ENCODE assay signal across 8 cellular contexts in the genomic region with DNA sequence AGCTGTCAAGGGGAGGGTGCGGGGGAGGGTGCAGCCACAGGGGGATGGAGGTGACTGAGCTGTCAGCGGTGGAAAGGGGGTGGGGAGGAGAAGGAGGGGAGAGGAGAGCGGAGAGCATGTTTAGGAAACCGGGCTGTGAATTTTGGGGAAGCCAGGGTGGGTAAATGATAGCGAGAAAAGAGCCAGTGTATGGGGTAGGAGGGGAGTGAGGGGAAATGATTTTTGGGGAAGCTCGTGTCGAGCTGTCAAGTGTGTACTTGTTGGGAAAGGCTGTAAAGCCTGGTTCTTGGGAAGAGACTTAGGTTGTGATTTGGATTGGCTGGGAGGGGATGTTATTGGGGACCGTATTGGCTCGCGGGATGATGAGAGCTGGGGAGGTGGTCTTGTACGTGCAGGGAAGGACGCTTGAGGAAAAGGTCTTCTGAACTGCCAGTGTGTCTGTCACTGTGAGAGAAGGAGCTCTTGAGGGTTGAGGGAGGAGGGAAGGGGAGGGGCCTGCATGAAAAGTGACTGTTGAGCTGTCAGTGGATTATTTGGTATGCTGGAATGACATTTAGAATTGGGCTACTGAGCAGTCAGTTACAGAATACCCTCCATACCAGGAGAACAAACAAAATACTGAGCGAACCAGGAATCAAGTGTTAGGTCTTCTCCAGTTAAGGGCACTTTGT. TPM values are rescaled to one million over a fixed set of nuclear protein-coding genes. Genes with fewer than 3 reads are reported as not detected.
DNase-seq lines count a peak whose midpoint lies in the region; ATAC-seq and TF ChIP-seq lines count a peak whose summit lies in the region.

No MANE protein-coding gene starts in this region.

- H3K4me1 Mint-ChIP-seq in activated naive CD8-positive, alpha-beta T cell treated with anti-CD3 and anti-CD28 coated beads for 36 hours, result peaks cover 54% of the 10 kb centered on the region

- no peak for TF ChIP-seq EP300 in ovary (IDR thresholded peaks at IDR 0.05)

- H3K9me3 Mint-ChIP-seq in activated naive CD8-positive, alpha-beta T cell treated with anti-CD3 and anti-CD28 coated beads for 36 hours, result no peaks in the 10 kb centered on the region

- H3K4me1 ChIP-seq in ovary (ENCODE audit: insufficient read depth) (peaks cover 6% of the 10 kb centered on the region), vagina (peaks cover 72% of the 10 kb centered on the region)

- H3K36me3 ChIP-seq in ovary, result no peaks in the 10 kb centered on the region
- H3K36me3 ChIP-seq in vagina, result no peaks in the 10 kb centered on the region

- H3K27ac Mint-ChIP-seq in activated naive CD8-positive, alpha-beta T cell treated with anti-CD3 and anti-CD28 coated beads for 36 hours, result peak overlapping the region; percentile 81

- intact Hi-C loops in Right ventricle myocardium superior (cut with DNase I), result loop anchor here (5.0 kb wide), 1 partner anchor 49 kb away; no protein-coding TSS in a partner anchor
- intact Hi-C loops in ovary (cut with DNase I), result loop anchor here in 3 of 4 donors (10.0 kb wide), 2 partner anchors 87 to 97 kb away; no protein-coding TSS in a partner anchor
- intact Hi-C loops in vagina (cut with DNase I), result no loop called here

- H3K4me3 ChIP-seq in ovary (peak overlapping the region; percentile 75), vagina (peak overlapping the region; percentile 95 to 97)

- 0 to 1% (median 1%) methylated on average over 13 of the region's 13 CpGs for WGBS in ovary, 3 donors

- peak overlapping the region; percentile 90 to 91 for H3K27ac ChIP-seq in ovary
- H3K27ac ChIP-seq in vagina, result peak overlapping the region; percentile 81

- ATAC-seq in Right ventricle myocardium superior (ENCODE audit: poor library complexity), result peak; percentile 66

- DNase-seq in NCI-H748 (lab: John Stamatoyannopoulos, UW; ENCODE audit: unreplicated experiment) (peak; percentile 45), NCI-H748 treated with DMSO at 0.1 percent for 48 hours (lab: John Stamatoyannopoulos, UW) (no peak), HK-2 (ENCODE audit: unreplicated experiment) (peak; percentile 29), RPMI8226 (peak; percentile 68), Right ventricle myocardium superior (peak; percentile 50), ovary (no peak), vagina (ENCODE audit: extremely low spot score in 2 of 2) (peak in 1 of 2 donors; percentile 87)
- DNase-seq in activated naive CD8-positive, alpha-beta T cell treated with anti-CD3 and anti-CD28 coated beads for 36 hours, result peak; percentile 42

- peaks cover 9% of the 10 kb centered on the region for H3K36me3 Mint-ChIP-seq in activated naive CD8-positive, alpha-beta T cell treated with anti-CD3 and anti-CD28 coated beads for 36 hours

- TF ChIP-seq CTCF in ovary (IDR thresholded peaks at IDR 0.05) (no peak), vagina (IDR thresholded peaks at IDR 0.05) (no peak)

- H3K27me3 Mint-ChIP-seq in activated naive CD8-positive, alpha-beta T cell treated with anti-CD3 and anti-CD28 coated beads for 36 hours, result no peaks in the 10 kb centered on the region

- H3K4me3 Mint-ChIP-seq in activated naive CD8-positive, alpha-beta T cell treated with anti-CD3 and anti-CD28 coated beads for 36 hours, result peak overlapping the region; percentile 92

- no peaks in the 10 kb centered on the region for H3K27me3 ChIP-seq in ovary
- H3K27me3 ChIP-seq in vagina, result no peaks in the 10 kb centered on the region

- TF ChIP-seq POLR2A in ovary (IDR thresholded peaks at IDR 0.05) (no peak), vagina (IDR thresholded peaks at IDR 0.05) (no peak)

- no peaks in the 10 kb centered on the region for H3K9me3 ChIP-seq in ovary
- H3K9me3 ChIP-seq in vagina, result no peaks in the 10 kb centered on the region

RNA-seq across cellular contexts. Expression of gene UBR3, which starts 1.0 kb away (rescaled TPM):
- total RNA-seq in activated naive CD8-positive, alpha-beta T cell treated with anti-CD3 and anti-CD28 coated beads for 36 hours, result 10 to 100 TPM; 15.1 to 17.7 TPM
- total RNA-seq in Right ventricle myocardium superior (112 TPM), ovary (10 to 100 TPM; 33.1 to 63.4 (median 48.3) TPM), vagina (59.2 TPM)
- 10 to 100 TPM; 13.6 to 18.2 TPM for polyA plus RNA-seq in ovary

RNA-seq across cellular contexts. Expression of gene METTL5, which starts 3.6 kb away (rescaled TPM):
- total RNA-seq in activated naive CD8-positive, alpha-beta T cell treated with anti-CD3 and anti-CD28 coated beads for 36 hours, result 100 to 1,000 TPM; 115 TPM
- total RNA-seq in Right ventricle myocardium superior, result 69.1 TPM
- 10 to 100 TPM; 19.9 to 44.0 (median 26.4) TPM for total RNA-seq in ovary
- 10 to 100 TPM; 36.0 to 40.3 TPM for polyA plus RNA-seq in ovary
- total RNA-seq in vagina, result 22.1 TPM

RNA-seq across cellular contexts. Expression of gene SSB, which starts 29.6 kb away (rescaled TPM):
- total RNA-seq in activated naive CD8-positive, alpha-beta T cell treated with anti-CD3 and anti-CD28 coated beads for 36 hours, result 100 to 1,000 TPM; 122 to 124 TPM
- total RNA-seq in Right ventricle myocardium superior, result 45.4 TPM
- total RNA-seq in ovary, result 10 to 100 TPM; 50.1 to 95.7 (median 74.1) TPM
- polyA plus RNA-seq in ovary, result 100 to 1,000 TPM in 1 of 2 donors, 10 to 100 TPM in 1; 78.3 to 103 TPM
- total RNA-seq in vagina, result 47.1 TPM

Comparison
In these comparisons a context has a peak if more than half of its experiments do, and no peak if none do; other contexts are left out.
1. DNase-seq: peak in NCI-H748 (single experiment), HK-2 (single experiment), RPMI8226 (single experiment), activated naive CD8-positive, alpha-beta T cell treated with anti-CD3 and anti-CD28 coated beads for 36 hours (single experiment) and Right ventricle myocardium superior (single experiment); none in NCI-H748 treated with DMSO at 0.1 percent for 48 hours (single experiment) and ovary (0 of 5).